Comparison of ENCODE assay signal across 36 cellular contexts in the genomic region with DNA sequence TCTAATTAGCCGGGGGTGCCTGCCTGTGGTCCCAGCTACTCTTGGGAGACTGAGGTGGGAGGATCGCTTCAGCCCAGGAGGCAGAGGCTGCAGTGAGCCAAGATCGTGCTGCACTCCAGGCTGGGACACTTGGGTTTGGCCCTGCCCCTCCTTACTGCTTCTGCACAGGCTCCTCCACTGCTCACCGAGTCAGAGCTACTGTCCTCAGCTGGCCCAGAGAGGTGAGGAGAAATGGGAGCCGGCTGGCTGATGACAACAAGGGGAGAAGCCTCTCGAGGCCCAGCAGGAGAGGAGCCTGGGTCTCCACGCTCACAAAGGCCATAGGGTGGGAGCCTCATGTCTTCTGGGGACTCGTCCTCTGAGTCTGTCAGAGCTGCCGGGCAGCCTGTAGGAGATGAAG. TPM values are rescaled to one million over a fixed set of nuclear protein-coding genes. Genes with fewer than 3 reads are reported as not detected.
"Had no signal": no experiment of that assay in that cellular context is flagged by ENCODE, and none has a peak within 500 bp of the region (broad histone marks: within the 10 kb centered on the region; RNA-seq: fewer than 3 reads in every experiment).

No MANE protein-coding gene starts in this region.

- H3K36me3 Mint-ChIP-seq: activated naive CD8-positive, alpha-beta T cell treated with anti-CD3 and anti-CD28 coated beads for 36 hours had no signal

- H3K4me3 Mint-ChIP-seq: activated CD4-positive, alpha-beta memory T cell treated with anti-CD3 and anti-CD28 coated beads for 36 hours; activated CD4-positive, alpha-beta T cell treated with anti-CD3 and anti-CD28 coated beads for 36 hours; activated CD4-positive, alpha-beta T cell treated with anti-CD3 and anti-CD28 coated beads, Interleukin-2, amount 10 ng/mL, durations not matched to agents 24 days and 14 days; activated CD8-positive, alpha-beta memory T cell treated with anti-CD3 and anti-CD28 coated beads, Interleukin-2, amount 10 ng/mL, durations not matched to agents 7 days and 5 days; activated CD8-positive, alpha-beta T cell treated with anti-CD3 and anti-CD28 coated beads, Interleukin-2, amount 10 ng/mL, durations not matched to agents 7 days and 5 days; activated naive CD4-positive, alpha-beta T cell treated with anti-CD3 and anti-CD28 coated beads for 36 hours; activated naive CD4-positive, alpha-beta T cell treated with anti-CD3 and anti-CD28 coated beads, Interleukin-2, amount 50 U/mL, for 24 hours; activated naive CD8-positive, alpha-beta T cell treated with anti-CD3 and anti-CD28 coated beads for 36 hours; activated naive CD8-positive, alpha-beta T cell treated with anti-CD3 and anti-CD28 coated beads, Interleukin-2, amount 50 U/mL, for 24 hours; activated T-helper 1 cell treated with anti-CD3 and anti-CD28 coated beads, Interleukin-12 subunit alpha, Interleukin-12 subunit beta, Interleukin-2, Interleukin-4 antibody, amounts not matched to agents 30 ng/mL and 10 ng/mL and 1 ng/mL, durations not matched to agents 14 hours and 24 hours and 36 hours; dendritic cell treated with granulocyte-macrophage colony-stimulating factor and Interleukin-4, amounts not matched to agents 40 ng/mL and 50 ng/mL, for 4 days; endodermal cell had no signal

- H3K36me3 ChIP-seq: colonic mucosa had no signal

- H3K27ac Mint-ChIP-seq: activated CD4-positive, alpha-beta memory T cell treated with anti-CD3 and anti-CD28 coated beads for 36 hours; activated CD4-positive, alpha-beta T cell treated with anti-CD3 and anti-CD28 coated beads for 36 hours; activated CD8-positive, alpha-beta memory T cell treated with anti-CD3 and anti-CD28 coated beads, Interleukin-2, amount 10 ng/mL, durations not matched to agents 7 days and 5 days; activated naive CD4-positive, alpha-beta T cell treated with anti-CD3 and anti-CD28 coated beads for 36 hours; activated naive CD4-positive, alpha-beta T cell treated with anti-CD3 and anti-CD28 coated beads, Interleukin-2, amount 50 U/mL, for 24 hours; activated naive CD8-positive, alpha-beta T cell treated with anti-CD3 and anti-CD28 coated beads for 36 hours; activated naive CD8-positive, alpha-beta T cell treated with anti-CD3 and anti-CD28 coated beads, Interleukin-2, amount 50 U/mL, for 24 hours; activated T-helper 1 cell treated with anti-CD3 and anti-CD28 coated beads, Interleukin-12 subunit alpha, Interleukin-12 subunit beta, Interleukin-2, Interleukin-4 antibody, amounts not matched to agents 30 ng/mL and 10 ng/mL and 1 ng/mL, durations not matched to agents 14 hours and 24 hours and 36 hours; activated T-helper 2 cell treated with anti-CD3 and anti-CD28 coated beads, Interferon-gamma antibody, Interleukin-2, Interleukin-4, amounts not matched to agents 10 μg/mL and 5 μg/mL and 100 μg/mL, durations not matched to agents 14 hours and 24 hours and 36 hours; dendritic cell treated with granulocyte-macrophage colony-stimulating factor and Interleukin-4, amounts not matched to agents 40 ng/mL and 50 ng/mL, for 4 days; endodermal cell had no signal

- H3K9me3 Mint-ChIP-seq: activated CD4-positive, alpha-beta memory T cell treated with anti-CD3 and anti-CD28 coated beads for 36 hours; activated CD4-positive, alpha-beta T cell treated with anti-CD3 and anti-CD28 coated beads, Interleukin-2, amount 10 ng/mL, durations not matched to agents 24 days and 14 days; activated naive CD4-positive, alpha-beta T cell treated with anti-CD3 and anti-CD28 coated beads for 36 hours; activated naive CD4-positive, alpha-beta T cell treated with anti-CD3 and anti-CD28 coated beads, Interleukin-2, amount 50 U/mL, for 24 hours; activated naive CD8-positive, alpha-beta T cell treated with anti-CD3 and anti-CD28 coated beads for 36 hours; activated naive CD8-positive, alpha-beta T cell treated with anti-CD3 and anti-CD28 coated beads, Interleukin-2, amount 50 U/mL, for 24 hours; activated T-helper 1 cell treated with anti-CD3 and anti-CD28 coated beads, Interleukin-12 subunit alpha, Interleukin-12 subunit beta, Interleukin-2, Interleukin-4 antibody, amounts not matched to agents 30 ng/mL and 10 ng/mL and 1 ng/mL, durations not matched to agents 14 hours and 24 hours and 36 hours; activated T-helper 2 cell treated with anti-CD3 and anti-CD28 coated beads, Interferon-gamma antibody, Interleukin-2, Interleukin-4, amounts not matched to agents 10 μg/mL and 5 μg/mL and 100 μg/mL, durations not matched to agents 14 hours and 24 hours and 36 hours; dendritic cell treated with granulocyte-macrophage colony-stimulating factor and Interleukin-4, amounts not matched to agents 40 ng/mL and 50 ng/mL, for 4 days; endodermal cell had no signal

- DNase-seq: activated CD4-positive, alpha-beta memory T cell treated with anti-CD3 and anti-CD28 coated beads for 36 hours; activated CD4-positive, alpha-beta T cell treated with anti-CD3 and anti-CD28 coated beads for 36 hours; activated CD4-positive, alpha-beta T cell treated with anti-CD3 and anti-CD28 coated beads, Interleukin-2, amount 10 ng/mL, durations not matched to agents 24 days and 14 days; activated CD4-positive, CD25-positive, alpha-beta regulatory T cell; activated CD4-positive, CD25-positive, alpha-beta regulatory T cell treated with anti-CD3 and anti-CD28 coated beads, Interleukin-2, amount 50 U/mL, for 72 hours; activated CD8-positive, alpha-beta memory T cell treated with anti-CD3 and anti-CD28 coated beads, Interleukin-2, amount 10 ng/mL, durations not matched to agents 7 days and 5 days; activated CD8-positive, alpha-beta memory T cell treated with anti-CD3 and anti-CD28 coated beads, Interleukin-2, amount 50 U/mL, for 4 hours; activated CD8-positive, alpha-beta T cell treated with anti-CD3 and anti-CD28 coated beads, Interleukin-2, amount 10 ng/mL, durations not matched to agents 7 days and 5 days; activated effector memory CD4-positive, alpha-beta T cell treated with anti-CD3 and anti-CD28 coated beads, Interleukin-2, amount 50 U/mL, for 16 hours; activated naive CD4-positive, alpha-beta T cell treated with anti-CD3 and anti-CD28 coated beads for 36 hours; activated naive CD8-positive, alpha-beta T cell treated with anti-CD3 and anti-CD28 coated beads for 36 hours; activated naive CD8-positive, alpha-beta T cell treated with anti-CD3 and anti-CD28 coated beads, Interleukin-2, amount 50 U/mL, for 24 hours; activated T-cell treated with anti-CD3 and anti-CD28 coated beads, Interleukin-2, amount 50 U/mL, for 1 hour; activated T-cell treated with anti-CD3 and anti-CD28 coated beads, Interleukin-2, amount 50 U/mL, for 48 hours; adrenal gland; amygdala; aorta; body of pancreas; caudate nucleus; cerebellar nuclear complex; colonic mucosa; dorsolateral prefrontal cortex; effector memory CD4-positive, alpha-beta T cell; endodermal cell; erythroblast; foreskin keratinocyte; gastrocnemius medialis; glutamatergic neuron; T-helper 1 cell; T-helper 2 cell had no signal

- H3K4me1 ChIP-seq: adrenal gland, body of pancreas, colonic mucosa, esophagus muscularis mucosa, foreskin keratinocyte, gastrocnemius medialis had no signal

- ATAC-seq: activated CD4-positive, alpha-beta T cell treated with anti-CD3 and anti-CD28 coated beads for 36 hours; activated CD8-positive, alpha-beta memory T cell treated with anti-CD3 and anti-CD28 coated beads, Interleukin-2, amount 10 ng/mL, durations not matched to agents 7 days and 5 days; activated CD8-positive, alpha-beta T cell treated with anti-CD3 and anti-CD28 coated beads, Interleukin-2, amount 10 ng/mL, durations not matched to agents 7 days and 5 days; activated naive CD8-positive, alpha-beta T cell treated with anti-CD3 and anti-CD28 coated beads, Interleukin-2, amount 50 U/mL, for 24 hours; body of pancreas; foreskin keratinocyte; gastrocnemius medialis had no signal

- H3K27me3 Mint-ChIP-seq: activated CD4-positive, alpha-beta memory T cell treated with anti-CD3 and anti-CD28 coated beads for 36 hours; activated CD4-positive, alpha-beta T cell treated with anti-CD3 and anti-CD28 coated beads for 36 hours; activated naive CD4-positive, alpha-beta T cell treated with anti-CD3 and anti-CD28 coated beads, Interleukin-2, amount 50 U/mL, for 24 hours; activated naive CD8-positive, alpha-beta T cell treated with anti-CD3 and anti-CD28 coated beads for 36 hours; activated naive CD8-positive, alpha-beta T cell treated with anti-CD3 and anti-CD28 coated beads, Interleukin-2, amount 50 U/mL, for 24 hours had no signal

- H3K4me3 ChIP-seq: adrenal gland, body of pancreas, colonic mucosa, dorsolateral prefrontal cortex, esophagus muscularis mucosa, gastrocnemius medialis had no signal

- H3K9me3 ChIP-seq: adrenal gland, body of pancreas, colonic mucosa, esophagus muscularis mucosa, gastrocnemius medialis had no signal

- H3K27me3 ChIP-seq: adrenal gland, body of pancreas, colonic mucosa, dorsolateral prefrontal cortex, esophagus muscularis mucosa, gastrocnemius medialis had no signal

- H3K4me1 Mint-ChIP-seq: activated CD4-positive, alpha-beta T cell treated with anti-CD3 and anti-CD28 coated beads for 36 hours; activated CD4-positive, alpha-beta T cell treated with anti-CD3 and anti-CD28 coated beads, Interleukin-2, amount 10 ng/mL, durations not matched to agents 24 days and 14 days; activated CD8-positive, alpha-beta memory T cell treated with anti-CD3 and anti-CD28 coated beads, Interleukin-2, amount 10 ng/mL, durations not matched to agents 7 days and 5 days; activated naive CD4-positive, alpha-beta T cell treated with anti-CD3 and anti-CD28 coated beads, Interleukin-2, amount 50 U/mL, for 24 hours; activated naive CD8-positive, alpha-beta T cell treated with anti-CD3 and anti-CD28 coated beads for 36 hours; activated naive CD8-positive, alpha-beta T cell treated with anti-CD3 and anti-CD28 coated beads, Interleukin-2, amount 50 U/mL, for 24 hours; endodermal cell had no signal

- H3K27ac ChIP-seq: adrenal gland, body of pancreas, colonic mucosa, esophagus muscularis mucosa, foreskin keratinocyte, gastrocnemius medialis had no signal

RNA-seq across cellular contexts. Expression of a gene that starts 38.3 kb away (rescaled TPM):
- total RNA-seq: activated CD4-positive, alpha-beta memory T cell treated with anti-CD3 and anti-CD28 coated beads for 36 hours; activated CD4-positive, alpha-beta T cell treated with anti-CD3 and anti-CD28 coated beads for 36 hours; activated CD4-positive, alpha-beta T cell treated with anti-CD3 and anti-CD28 coated beads, Interleukin-2, amount 10 ng/mL, durations not matched to agents 24 days and 14 days; activated CD8-positive, alpha-beta memory T cell treated with anti-CD3 and anti-CD28 coated beads for 36 hours; activated CD8-positive, alpha-beta memory T cell treated with anti-CD3 and anti-CD28 coated beads, Interleukin-2, amount 10 ng/mL, durations not matched to agents 7 days and 5 days; activated CD8-positive, alpha-beta T cell treated with anti-CD3 and anti-CD28 coated beads, Interleukin-2, amount 10 ng/mL, durations not matched to agents 7 days and 5 days; activated naive CD4-positive, alpha-beta T cell treated with anti-CD3 and anti-CD28 coated beads for 36 hours; activated naive CD8-positive, alpha-beta T cell treated with anti-CD3 and anti-CD28 coated beads for 36 hours; activated T-helper 1 cell treated with anti-CD3 and anti-CD28 coated beads, Interleukin-12 subunit alpha, Interleukin-12 subunit beta, Interleukin-2, Interleukin-4 antibody, amounts not matched to agents 30 ng/mL and 10 ng/mL and 1 ng/mL, durations not matched to agents 14 hours and 24 hours and 36 hours; activated T-helper 2 cell treated with anti-CD3 and anti-CD28 coated beads, Interferon-gamma antibody, Interleukin-2, Interleukin-4, amounts not matched to agents 10 μg/mL and 5 μg/mL and 100 μg/mL, durations not matched to agents 14 hours and 24 hours and 36 hours; adrenal gland; aorta; body of pancreas; colonic mucosa; endodermal cell; esophagus muscularis mucosa; foreskin keratinocyte; gastrocnemius medialis had no signal
- polyA plus RNA-seq: adrenal gland, aorta, foreskin keratinocyte had no signal
